ENCODE assay signal across 1 cellular context in the genomic region with DNA sequence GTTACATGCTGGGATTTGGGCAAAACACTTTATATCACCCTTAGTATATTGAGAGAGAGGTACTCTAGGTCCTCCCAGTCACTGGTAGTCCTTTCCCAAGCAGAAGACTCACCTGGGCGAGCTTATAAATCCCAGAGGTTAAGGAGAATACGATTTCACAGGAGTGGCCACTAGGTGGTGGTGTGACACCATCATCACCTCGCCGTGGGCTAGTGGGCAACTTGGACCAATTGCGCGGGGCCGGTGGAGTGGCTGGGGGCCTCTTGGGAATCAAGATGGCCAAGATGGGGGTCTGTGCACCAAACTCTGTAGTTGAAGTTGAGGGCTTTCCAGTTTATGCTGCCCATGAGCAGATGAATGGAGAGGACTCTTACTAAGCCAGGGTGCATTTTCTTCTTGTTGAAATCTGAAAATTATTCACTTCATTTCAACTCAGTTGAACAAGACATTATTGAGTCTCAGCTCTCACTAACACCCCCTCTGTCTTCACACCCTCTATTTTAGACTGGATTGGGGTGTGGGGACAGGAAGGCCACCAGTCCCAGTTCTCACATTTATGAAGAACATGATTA.
TF ChIP-seq lines count a peak whose summit lies in the region.

No MANE protein-coding gene starts in this region.

TF ChIP-seq in HepG2, 621 proteins besides CTCF, POLR2A, EP300 and RAD21 (continued from another document):
- TF ChIP-seq CSRNP1 (CRISPR knock-in tag; IDR thresholded peaks at IDR 0.05) (no peak), STAG1 (CRISPR knock-in tag; IDR thresholded peaks at IDR 0.05) (peak; percentile 87), TP53 (CRISPR knock-in tag; conservative IDR thresholded peaks at IDR 0.05) (no peak), ZNF124 (CRISPR knock-in tag; IDR thresholded peaks at IDR 0.05) (no peak), MIER2 (CRISPR knock-in tag; IDR thresholded peaks at IDR 0.05) (peak; percentile 61; the same call in 1 of the 2 replicates)
